ENCODE assay signal across 11 cellular contexts in genomic region chr13:114069376-114070097, GRCh38.
DNase-seq lines count a peak whose midpoint lies in the region; TF ChIP-seq lines count a peak whose summit lies in the region.
"Had no signal": no experiment of that assay in that cellular context is flagged by ENCODE, and none has a peak within 500 bp of the region (broad histone marks: within the 10 kb centered on the region; RNA-seq: fewer than 3 reads in every experiment).

No MANE protein-coding gene starts in this region.

- H3K4me3 ChIP-seq in breast epithelium (peak overlapping the region in 1 of 3 donors; percentile 30), dorsolateral prefrontal cortex (no peak overlapping the region), urinary bladder (ENCODE audit: low read depth, low read length) (no peak overlapping the region)

- H3K27me3 ChIP-seq in breast epithelium (no peaks in the 10 kb centered on the region), dorsolateral prefrontal cortex (no peaks in the 10 kb centered on the region)

- H3K4me1 Mint-ChIP-seq in MCF 10A (ENCODE audit: insufficient read depth, unreplicated experiment) (peaks cover 30% of the 10 kb centered on the region), neural crest cell (peaks cover 76% of the 10 kb centered on the region)

- no TSS peak for BruUV-seq in MCF 10A (replicated peaks; lab: Mats Ljungman, UMichigan)

- H3K27ac Mint-ChIP-seq in MCF 10A (ENCODE audit: low read depth, unreplicated experiment) = no peak overlapping the region
- peak overlapping the region; percentile 87 for H3K27ac Mint-ChIP-seq in neural crest cell (ENCODE audit: unreplicated experiment)
- H3K27ac Mint-ChIP-seq: progenitor cell of endocrine pancreas had no signal

- peak overlapping the region; percentile 95 to 98 for H3K27ac ChIP-seq in breast epithelium
- H3K27ac ChIP-seq in dorsolateral prefrontal cortex = peak overlapping the region in 29 of 59 donors; percentile 19 to 100 (median 97)
- peak overlapping the region; percentile 56 for H3K27ac ChIP-seq in urinary bladder (ENCODE audit: low read depth)

- H3K36me3 ChIP-seq in breast epithelium (no peaks in the 10 kb centered on the region), urinary bladder (ENCODE audit: insufficient read depth) (no peaks in the 10 kb centered on the region)

- no peak for TF ChIP-seq CTCF in breast epithelium (IDR thresholded peaks at IDR 0.05)
- no peak for TF ChIP-seq CTCF in MCF 10A (IDR thresholded peaks at IDR 0.05; ENCODE audit: unreplicated experiment)
- no peak for TF ChIP-seq CTCF in dorsolateral prefrontal cortex (IDR thresholded peaks at IDR 0.05 in 54 of 56, conservative IDR thresholded peaks at IDR 0.05 in 2 of 56; ENCODE audit: low read depth in 1 of 56, partially characterized antibody in 56 of 56)
- no peak for TF ChIP-seq CTCF in neural crest cell (conservative IDR thresholded peaks at IDR 0.05)

- peak in 1 of 2 donors; percentile 51 for DNase-seq in breast epithelium (ENCODE audit: low spot score in 2 of 2)
- DNase-seq in MCF 10A (ENCODE audit: unreplicated experiment) = no peak
- DNase-seq in dorsolateral prefrontal cortex = peak in 6 of 10 donors; percentile 2 to 33 (median 18)
- DNase-seq in neural crest cell (ENCODE audit: low read depth, low spot score) = no peak
- no peak for DNase-seq in NCI-H1105 treated with DMSO at 0.1 percent for 48 hours (lab: John Stamatoyannopoulos, UW)
- no peak for DNase-seq in NCI-H146 (lab: John Stamatoyannopoulos, UW)
- DNase-seq in NCI-H1436 (lab: John Stamatoyannopoulos, UW) = no peak
- DNase-seq: effector CD8-positive, alpha-beta T cell; PC-3 had no signal

- no peaks in the 10 kb centered on the region for H3K27me3 Mint-ChIP-seq in MCF 10A (ENCODE audit: insufficient read depth, unreplicated experiment)
- peaks cover 6% of the 10 kb centered on the region for H3K27me3 Mint-ChIP-seq in neural crest cell (ENCODE audit: low read depth)

- intact Hi-C loops in breast epithelium (cut with DNase I; ENCODE audit: low total_unique reads) (loop anchor here (1.0 kb wide), 1 partner anchor 28 kb away; no protein-coding TSS in a partner anchor), MCF 10A (cut with micrococcal nuclease) (no loop called here), dorsolateral prefrontal cortex (cut with DNase I) (loop anchor here (5.0 kb wide), 2 partner anchors 63 to 98 kb away; partner anchors contain the start of gene RASA3 (in 1 of the 2))

- WGBS in urinary bladder = 84% methylated on average over 32 of the region's 32 CpGs

- CTCF ChIA-PET in MCF 10A (lab: Yijun Ruan, JAX) = no interaction called here

- H3K4me3 Mint-ChIP-seq in MCF 10A (ENCODE audit: unreplicated experiment) (no peak overlapping the region), neural crest cell (no peak overlapping the region)

- no peak for TF ChIP-seq POLR2A in breast epithelium (IDR thresholded peaks at IDR 0.05)

- H3K9me3 ChIP-seq in breast epithelium = no peaks in the 10 kb centered on the region

- H3K36me3 Mint-ChIP-seq in MCF 10A (ENCODE audit: insufficient read depth, unreplicated experiment) = peaks cover 19% of the 10 kb centered on the region
- peaks cover 11% of the 10 kb centered on the region for H3K36me3 Mint-ChIP-seq in neural crest cell (ENCODE audit: low read depth)

- H3K9me3 Mint-ChIP-seq in MCF 10A (ENCODE audit: unreplicated experiment) = no peaks in the 10 kb centered on the region
- no peaks in the 10 kb centered on the region for H3K9me3 Mint-ChIP-seq in neural crest cell

- POLR2A ChIA-PET in MCF 10A (lab: Yijun Ruan, JAX) = no interaction called here

- H3K4me1 ChIP-seq in breast epithelium (peaks cover 18 to 23% of the 10 kb centered on the region in 2 donors), urinary bladder (ENCODE audit: insufficient read depth) (peaks cover 4% of the 10 kb centered on the region)

Comparison
In these comparisons a context has a peak if more than half of its experiments do, and no peak if none do; other contexts are left out.
1. DNase-seq: peak in dorsolateral prefrontal cortex (6 of 10); none in MCF 10A (single experiment), neural crest cell (single experiment), NCI-H1105 treated with DMSO at 0.1 percent for 48 hours (single experiment), NCI-H146 (single experiment) and NCI-H1436 (single experiment).